Comparison of ENCODE assay signal across 1 cellular context in genomic region chr20:23544133-23544532, GRCh38.
TF ChIP-seq lines count a peak whose summit lies in the region.

No MANE protein-coding gene starts in this region.

TF ChIP-seq in H1, 55 proteins besides CTCF, POLR2A, EP300 and RAD21:
- TF ChIP-seq TAF1 (IDR thresholded peaks at IDR 0.05; ENCODE audit: low read depth, low read length) (no peak), JUND (IDR thresholded peaks at IDR 0.05; ENCODE audit: low read length) (no peak), JUN (IDR thresholded peaks at IDR 0.05; ENCODE audit: low read depth, low read length) (no peak), HDAC6 (IDR thresholded peaks at IDR 0.05; ENCODE audit: low read depth, low read length) (no peak), SRF (IDR thresholded peaks at IDR 0.05; ENCODE audit: low read depth, low read length) (no peak)
